In the genomic region with DNA sequence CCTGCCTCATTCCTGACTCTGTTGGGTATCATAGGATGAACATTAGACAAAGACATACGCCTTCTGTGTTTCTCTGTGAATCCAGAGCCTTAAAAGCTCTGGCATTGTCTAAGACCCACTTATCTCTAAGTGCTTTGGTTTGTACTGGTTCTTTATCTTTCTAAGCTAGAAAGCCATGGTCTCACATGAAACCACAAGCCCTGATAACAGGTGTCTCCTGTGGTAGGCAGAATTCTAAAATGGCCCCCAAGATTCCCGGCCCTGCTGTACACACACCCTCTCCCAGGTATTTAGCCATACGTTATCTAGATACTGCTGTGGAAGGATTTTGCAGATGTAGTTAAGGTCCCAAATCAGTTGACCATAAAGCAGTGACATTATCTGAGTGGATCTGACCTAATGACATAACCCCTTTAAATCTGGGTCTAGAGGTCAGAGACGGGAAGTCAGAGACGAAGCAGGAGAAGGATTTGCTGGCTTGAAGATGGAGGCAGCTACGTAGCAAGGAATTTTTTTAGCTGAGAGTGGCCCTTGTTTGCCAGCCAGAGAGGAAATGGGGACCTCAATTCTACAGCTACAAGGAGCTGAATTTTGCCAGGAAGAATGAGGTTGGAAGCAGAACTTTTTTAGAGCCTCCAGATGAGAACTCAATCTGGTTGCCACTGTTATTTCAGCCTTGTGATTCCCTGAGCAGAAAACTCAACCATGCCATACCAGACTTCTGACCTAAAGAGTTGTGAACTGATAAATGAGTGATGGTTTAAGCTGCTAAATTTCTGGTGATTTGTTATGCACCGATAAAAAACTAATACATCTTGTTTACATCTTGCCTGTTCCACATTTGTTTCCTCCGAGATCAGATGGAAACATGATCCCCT, we compare ENCODE assay signal across 21 cellular contexts.
DNase-seq lines count a peak whose midpoint lies in the region; ATAC-seq and TF ChIP-seq lines count a peak whose summit lies in the region.
"Had no signal": no experiment of that assay in that cellular context is flagged by ENCODE, and none has a peak within 500 bp of the region (broad histone marks: within the 10 kb centered on the region; RNA-seq: fewer than 3 reads in every experiment).

No MANE protein-coding gene starts in this region.

- H3K4me1 Mint-ChIP-seq in activated T-cell treated with anti-CD3 and anti-CD28 coated beads, Interleukin-2, amount 50 U/mL, for 72 hours (ENCODE audit: low read depth) = peaks cover 10% of the 10 kb centered on the region

- H3K4me3 ChIP-seq in SJSA1 (no peak overlapping the region), iPS-20b (ENCODE audit: low read length) (no peak overlapping the region), heart left ventricle (no peak overlapping the region)
- H3K4me3 ChIP-seq: esophagus muscularis mucosa, lung, stomach, uterus had no signal

- TF ChIP-seq CTCF in heart left ventricle (IDR thresholded peaks at IDR 0.05) = no peak

- H3K9me3 Mint-ChIP-seq in activated T-cell treated with anti-CD3 and anti-CD28 coated beads, Interleukin-2, amount 50 U/mL, for 72 hours = no peaks in the 10 kb centered on the region
- H3K9me3 Mint-ChIP-seq: activated CD4-positive, alpha-beta memory T cell treated with anti-CD3 and anti-CD28 coated beads, Interleukin-2, amount 10 ng/mL, durations not matched to agents 7 days and 5 days; activated naive CD4-positive, alpha-beta T cell treated with anti-CD3 and anti-CD28 coated beads, Interleukin-2, amount 50 U/mL, for 72 hours; activated T-cell treated with anti-CD3 and anti-CD28 coated beads, Interleukin-2, amount 50 U/mL, for 4 hours; natural killer cell had no signal

- H3K9me3 ChIP-seq in SJSA1 (replicated peaks) (no peaks in the 10 kb centered on the region), iPS-20b (ENCODE audit: insufficient read depth, low read depth, low read length) (no peaks in the 10 kb centered on the region), heart left ventricle (no peaks in the 10 kb centered on the region)
- H3K9me3 ChIP-seq: esophagus muscularis mucosa, stomach, uterus had no signal

- 89 to 91% (median 89%) methylated on average over 8 of the region's 8 CpGs for WGBS in heart left ventricle, 4 donors

- ATAC-seq in activated T-cell treated with anti-CD3 and anti-CD28 coated beads, Interleukin-2, amount 50 U/mL, for 72 hours (replicated peaks in 1 of 2) = no peak
- no peak for ATAC-seq in GM18873 (IDR thresholded peaks at IDR 0.05; ENCODE audit: low FRiP score, unreplicated experiment)
- no peak for ATAC-seq in GM21381 (IDR thresholded peaks at IDR 0.05; ENCODE audit: unreplicated experiment)
- ATAC-seq in heart left ventricle = no peak
- ATAC-seq: activated naive CD4-positive, alpha-beta T cell treated with anti-CD3 and anti-CD28 coated beads, Interleukin-2, amount 50 U/mL, for 72 hours; activated T-cell treated with anti-CD3 and anti-CD28 coated beads, Interleukin-2, amount 50 U/mL, for 4 hours; natural killer cell had no signal

- H3K27ac Mint-ChIP-seq in activated T-cell treated with anti-CD3 and anti-CD28 coated beads, Interleukin-2, amount 50 U/mL, for 72 hours = peak overlapping the region; percentile 29
- H3K27ac Mint-ChIP-seq: activated CD4-positive, alpha-beta memory T cell treated with anti-CD3 and anti-CD28 coated beads, Interleukin-2, amount 10 ng/mL, durations not matched to agents 7 days and 5 days; natural killer cell had no signal

- H3K4me1 ChIP-seq in SJSA1 (replicated peaks) = peaks cover 26% of the 10 kb centered on the region
- H3K4me1 ChIP-seq in iPS-20b (ENCODE audit: insufficient read depth, low read length) = peaks cover 60% of the 10 kb centered on the region
- peaks cover 0 to 16% (median 0%) of the 10 kb centered on the region in 12 donors for H3K4me1 ChIP-seq in heart left ventricle
- H3K4me1 ChIP-seq: uterus had no signal

- no peak overlapping the region for H3K4me3 Mint-ChIP-seq in activated T-cell treated with anti-CD3 and anti-CD28 coated beads, Interleukin-2, amount 50 U/mL, for 72 hours
- H3K4me3 Mint-ChIP-seq: activated CD4-positive, alpha-beta memory T cell treated with anti-CD3 and anti-CD28 coated beads, Interleukin-2, amount 10 ng/mL, durations not matched to agents 7 days and 5 days; activated T-cell treated with anti-CD3 and anti-CD28 coated beads, Interleukin-2, amount 50 U/mL, for 4 hours; CD4-positive, CD25-positive, alpha-beta regulatory T cell; natural killer cell had no signal

- intact Hi-C loops in heart left ventricle (cut with DNase I) = no loop called here

- no peaks in the 10 kb centered on the region for H3K27me3 Mint-ChIP-seq in activated T-cell treated with anti-CD3 and anti-CD28 coated beads, Interleukin-2, amount 50 U/mL, for 72 hours (ENCODE audit: low read depth)
- H3K27me3 Mint-ChIP-seq: activated CD4-positive, alpha-beta memory T cell treated with anti-CD3 and anti-CD28 coated beads, Interleukin-2, amount 10 ng/mL, durations not matched to agents 7 days and 5 days; CD4-positive, CD25-positive, alpha-beta regulatory T cell had no signal

- H3K36me3 ChIP-seq in SJSA1 (no peaks in the 10 kb centered on the region), iPS-20b (ENCODE audit: insufficient read depth, low read depth, low read length) (no peaks in the 10 kb centered on the region), heart left ventricle (peaks cover 0 to 2% (median 0%) of the 10 kb centered on the region in 9 donors)
- H3K36me3 ChIP-seq: esophagus muscularis mucosa, stomach, uterus had no signal

- H3K27ac ChIP-seq in SJSA1 = peak overlapping the region; percentile 57; the same call in 1 of the 2 replicates
- peak overlapping the region; percentile 59 for H3K27ac ChIP-seq in iPS-20b (ENCODE audit: low read length)
- no peak overlapping the region for H3K27ac ChIP-seq in heart left ventricle
- H3K27ac ChIP-seq: esophagus muscularis mucosa, stomach, uterus, VCaP had no signal

- DNase-seq in activated T-cell treated with anti-CD3 and anti-CD28 coated beads, Interleukin-2, amount 50 U/mL, for 72 hours = no peak
- no peak for DNase-seq in activated T-cell treated with anti-CD3 and anti-CD28 coated beads for 4 hours
- DNase-seq in SJSA1 (ENCODE audit: low read depth in 1 of 2, low spot score in 2 of 2) = no peak
- no peak for DNase-seq in activated naive CD4-positive, alpha-beta T cell treated with anti-CD3 and anti-CD28 coated beads, Interleukin-2, amount 50 U/mL, for 16 hours
- no peak for DNase-seq in heart left ventricle
- DNase-seq: activated CD4-positive, alpha-beta memory T cell treated with anti-CD3 and anti-CD28 coated beads, Interleukin-2, amount 10 ng/mL, durations not matched to agents 7 days and 5 days; activated T-cell treated with anti-CD3 and anti-CD28 coated beads, Interleukin-2, amount 50 U/mL, for 4 hours; CD4-positive, CD25-positive, alpha-beta regulatory T cell; DMS53; natural killer cell; NCI-H2081 treated with DMSO at 0.1 percent for 48 hours; retina; stomach; uterus had no signal

- H3K27me3 ChIP-seq in SJSA1 (replicated peaks) = no peaks in the 10 kb centered on the region
- H3K27me3 ChIP-seq in iPS-20b (ENCODE audit: insufficient read depth, low read length) = no peaks in the 10 kb centered on the region
- H3K27me3 ChIP-seq in heart left ventricle = no peaks in the 10 kb centered on the region
- H3K27me3 ChIP-seq: esophagus muscularis mucosa, stomach, uterus had no signal

- H3K9ac ChIP-seq in iPS-20b (ENCODE audit: low read depth, low read length) = no peak overlapping the region; the same call in 1 of the 2 replicates

- no peaks in the 10 kb centered on the region for H3K36me3 Mint-ChIP-seq in activated T-cell treated with anti-CD3 and anti-CD28 coated beads, Interleukin-2, amount 50 U/mL, for 72 hours (ENCODE audit: insufficient read depth in 2 of 2)
- H3K36me3 Mint-ChIP-seq: activated naive CD4-positive, alpha-beta T cell treated with anti-CD3 and anti-CD28 coated beads, Interleukin-2, amount 50 U/mL, for 72 hours; natural killer cell had no signal

- TF ChIP-seq POLR2A in heart left ventricle (IDR thresholded peaks at IDR 0.05) = no peak

Comparison
In these comparisons a context has a peak if more than half of its experiments do, and no peak if none do; other contexts are left out.
1. H3K27ac ChIP-seq: peak in SJSA1 (single experiment) and iPS-20b (single experiment); none in heart left ventricle (0 of 12).